Comparison of ENCODE assay signal across 26 cellular contexts in genomic region chr12:19573866-19574265, GRCh38.
"Had no signal": no experiment of that assay in that cellular context is flagged by ENCODE, and none has a peak within 500 bp of the region (broad histone marks: within the 10 kb centered on the region; RNA-seq: fewer than 3 reads in every experiment).

No MANE protein-coding gene starts in this region.

- H3K4me3 Mint-ChIP-seq: effector memory CD8-positive, alpha-beta T cell; immature natural killer cell; mesothelial cell of epicardium; natural killer cell treated with Interleukin-12 subunit alpha and Interleukin-12 subunit beta and Interleukin-15 and Interleukin-18, amount 100 ng/mL, for 72 hours; neural crest cell; stimulated activated effector memory CD8-positive, alpha-beta T cell treated with anti-CD3 and anti-CD28 coated beads, Interleukin-12 subunit alpha, Interleukin-12 subunit beta, amount 100 ng/mL, for 72 hours; stimulated activated naive CD8-positive, alpha-beta T cell treated with anti-CD3 and anti-CD28 coated beads, Interleukin-15, Interleukin-2, amounts not matched to agents 100 ng/mL and 50 ng/mL, for 24 hours had no signal

- H3K4me3 ChIP-seq: left ventricle myocardium inferior, lower lobe of right lung, mucosa of descending colon, prostate gland, right atrium auricular region, suprapubic skin, transverse colon had no signal

- H3K36me3 Mint-ChIP-seq: natural killer cell treated with Interleukin-12 subunit alpha and Interleukin-12 subunit beta and Interleukin-15 and Interleukin-18, amount 100 ng/mL, for 72 hours; stimulated activated effector memory CD8-positive, alpha-beta T cell treated with anti-CD3 and anti-CD28 coated beads, Interleukin-12 subunit alpha, Interleukin-12 subunit beta, amount 100 ng/mL, for 72 hours had no signal

- FAIRE-seq: endometrium, frontal cortex had no signal

- H3K36me3 ChIP-seq: left ventricle myocardium inferior, lower lobe of right lung, prostate gland, right atrium auricular region, suprapubic skin, transverse colon had no signal

- H3K4me1 ChIP-seq: prostate gland had no signal

- H3K27ac ChIP-seq: left ventricle myocardium inferior, prostate gland, right atrium auricular region, suprapubic skin, transverse colon had no signal

- ATAC-seq: effector memory CD8-positive, alpha-beta T cell; left colon; mucosa of descending colon; sciatic nerve; stimulated activated effector memory CD8-positive, alpha-beta T cell treated with anti-CD3 and anti-CD28 coated beads, Interleukin-12 subunit alpha, Interleukin-12 subunit beta, amount 100 ng/mL, for 72 hours had no signal

- H3K9me3 Mint-ChIP-seq: effector memory CD8-positive, alpha-beta T cell; immature natural killer cell; natural killer cell treated with Interleukin-12 subunit alpha and Interleukin-12 subunit beta and Interleukin-15 and Interleukin-18, amount 100 ng/mL, for 72 hours; stimulated activated effector memory CD8-positive, alpha-beta T cell treated with anti-CD3 and anti-CD28 coated beads, Interleukin-12 subunit alpha, Interleukin-12 subunit beta, amount 100 ng/mL, for 72 hours had no signal

- H3K9me3 ChIP-seq: left ventricle myocardium inferior, lower lobe of right lung, mucosa of descending colon, prostate gland, right atrium auricular region, suprapubic skin, transverse colon had no signal

- H3K4me1 Mint-ChIP-seq: naive B cell had no signal

- H3K27ac Mint-ChIP-seq: effector memory CD8-positive, alpha-beta T cell; natural killer cell treated with Interleukin-12 subunit alpha and Interleukin-12 subunit beta and Interleukin-15 and Interleukin-18, amount 100 ng/mL, for 72 hours; stimulated activated effector memory CD8-positive, alpha-beta T cell treated with anti-CD3 and anti-CD28 coated beads, Interleukin-12 subunit alpha, Interleukin-12 subunit beta, amount 100 ng/mL, for 72 hours; stimulated activated naive CD8-positive, alpha-beta T cell treated with anti-CD3 and anti-CD28 coated beads, Interleukin-15, Interleukin-2, amounts not matched to agents 100 ng/mL and 50 ng/mL, for 24 hours had no signal

- H3K27me3 Mint-ChIP-seq: effector memory CD8-positive, alpha-beta T cell; naive B cell; natural killer cell treated with Interleukin-12 subunit alpha and Interleukin-12 subunit beta and Interleukin-15 and Interleukin-18, amount 100 ng/mL, for 72 hours; stimulated activated naive CD8-positive, alpha-beta T cell treated with anti-CD3 and anti-CD28 coated beads, Interleukin-15, Interleukin-2, amounts not matched to agents 100 ng/mL and 50 ng/mL, for 24 hours had no signal

- DNase-seq: cerebellar nuclear complex; cortex of kidney; effector memory CD8-positive, alpha-beta T cell; hypothalamus; immature natural killer cell; islet precursor cell; kidney glomerular epithelial cell; left colon; left ventricle myocardium inferior; lower lobe of right lung; mucosa of descending colon; naive B cell; stimulated activated CD4-positive, alpha-beta T cell treated with anti-CD3 and anti-CD28 coated beads, Interleukin-2, amount 100 ng/mL, for 24 hours; stimulated activated CD4-positive, alpha-beta T cell treated with anti-CD3 and anti-CD28 coated beads, Interleukin-4, amount 100 ng/mL, for 24 hours; transverse colon had no signal

- H3K27me3 ChIP-seq: right atrium auricular region, suprapubic skin, transverse colon had no signal
